In genomic region chr16:50386139-50386538, GRCh38 we compare ENCODE assay signal across 21 cellular contexts. TPM values are rescaled to one million over a fixed set of nuclear protein-coding genes. Genes with fewer than 3 reads are reported as not detected.
DNase-seq lines count a peak whose midpoint lies in the region; ATAC-seq, FAIRE-seq and TF ChIP-seq lines count a peak whose summit lies in the region.
"Had no signal": no experiment of that assay in that cellular context is flagged by ENCODE, and none has a peak within 500 bp of the region (broad histone marks: within the 10 kb centered on the region; RNA-seq: fewer than 3 reads in every experiment).

No MANE protein-coding gene starts in this region.

- POLR2A ChIA-PET in A673 (lab: Charles Lee; ENCODE audit: low non-redundant PET) (interaction anchor here (0.5 kb wide), 1 partner anchor 91 kb away, joined by 7 read pairs; no protein-coding TSS in a partner anchor), K562 (lab: Yijun Ruan, JAX) (interaction anchor here (1.2 kb wide), 1 partner anchor 14 kb away, joined by 7 read pairs; no protein-coding TSS in a partner anchor)

- H3K27me3 ChIP-seq in A673 (replicated peaks; ENCODE audit: insufficient read depth, low read depth, low read length, poor library complexity), result no peaks in the 10 kb centered on the region
- no peaks in the 10 kb centered on the region for H3K27me3 ChIP-seq in MG63
- H3K27me3 ChIP-seq in K562 (ENCODE audit: control insufficient read depth in 2 of 2, insufficient read depth in 2 of 2, low read length in 2 of 2), result peaks cover 0 to 25% of the 10 kb centered on the region in 2 experiments; a peak in 1 of 5 replicates
- H3K27me3 ChIP-seq in gastrocnemius medialis, result peaks cover 0 to 8% (median 3%) of the 10 kb centered on the region in 3 donors
- H3K27me3 ChIP-seq: ascending aorta had no signal

- CTCF ChIA-PET in A673 (lab: Charles Lee), result no interaction called here
- CTCF ChIA-PET in K562 (lab: Yijun Ruan, JAX; ENCODE audit: low intra/inter-chr PET ratio), result no interaction called here

- TF ChIP-seq POLR2A in K562 (conservative IDR thresholded peaks at IDR 0.05) (no peak), gastrocnemius medialis (IDR thresholded peaks at IDR 0.05) (no peak)

- no peak overlapping the region for H3K4me2 ChIP-seq in K562 (ENCODE audit: insufficient read depth, low read length)

- H3K9ac ChIP-seq in K562 (ENCODE audit: insufficient read depth in 1 of 2, low read depth in 2 of 2, low read length in 2 of 2), result no peak overlapping the region
- H3K9ac ChIP-seq: parathyroid adenoma had no signal

- H3K36me3 ChIP-seq in A673 (ENCODE audit: insufficient read depth, low read length, poor library complexity, severe bottlenecking) (no peaks in the 10 kb centered on the region), MG63 (no peaks in the 10 kb centered on the region), K562 (ENCODE audit: control insufficient read depth, insufficient read depth, low read length) (no peaks in the 10 kb centered on the region), gastrocnemius medialis (no peaks in the 10 kb centered on the region)
- H3K36me3 ChIP-seq: ascending aorta had no signal

- 0 out of 2 replicates have a peak overlapping the region, but pooled peaks have one; percentile 26 for H2AFZ ChIP-seq in K562 (ENCODE audit: low read depth, low read length)
- H2AFZ ChIP-seq: parathyroid adenoma had no signal

- no peak for TF ChIP-seq EP300 in K562 (IDR thresholded peaks at IDR 0.05; ENCODE audit: low read length)

- no peak overlapping the region for H3K27ac ChIP-seq in A673 (ENCODE audit: low read depth, low read length, poor library complexity, severe bottlenecking)
- H3K27ac ChIP-seq in K562 (ENCODE audit: extremely low read depth, low read depth, low read length), result no peak overlapping the region
- H3K27ac ChIP-seq in gastrocnemius medialis, result no peak overlapping the region
- H3K27ac ChIP-seq: ascending aorta, parathyroid adenoma, RWPE1 had no signal

- TF ChIP-seq RAD21 in K562 (CRISPR knock-in tag; conservative IDR thresholded peaks at IDR 0.05 in 1 of 2, IDR thresholded peaks at IDR 0.05 in 1 of 2), result no peak

- WGBS in K562 (ENCODE audit: insufficient coverage, low coverage, missing lambda C conversion rate), result 18% methylated on average over 5 of the region's 5 CpGs

- no peak for TF ChIP-seq CTCF in A673 (conservative IDR thresholded peaks at IDR 0.05; ENCODE audit: low read depth, low read length)
- TF ChIP-seq CTCF in K562 (IDR thresholded peaks at IDR 0.05 in 2 of 3, conservative IDR thresholded peaks at IDR 0.05 in 1 of 3; ENCODE audit: insufficient read depth in 2 of 3, low read depth in 1 of 3, low read length in 3 of 3), result no peak
- no peak for TF ChIP-seq CTCF in gastrocnemius medialis (IDR thresholded peaks at IDR 0.05 in 4 of 5, conservative IDR thresholded peaks at IDR 0.05 in 1 of 5)

- in situ Hi-C loops in Caki2 (cut with HindIII; ENCODE audit: low pct_unique_long_range_greater_than_20kb, low sequenced_read_pairs), result no loop called here
- in situ Hi-C loops in K562 (cut with MboI), result no loop called here
- in situ Hi-C loops in gastrocnemius medialis (cut with MboI; ENCODE audit: low sequenced_read_pairs in 4 of 4), result loop anchor here in 1 of 4 donors (25.0 kb wide), 1 partner anchor 426 kb away; no protein-coding TSS in a partner anchor

- no TSS peak for BruUV-seq in A673 (replicated peaks; lab: Mats Ljungman, UMichigan)
- no TSS peak for BruUV-seq in K562 (replicated peaks; lab: Mats Ljungman, UMichigan)

- no peaks in the 10 kb centered on the region for H3K9me3 ChIP-seq in A673 (ENCODE audit: low read depth, low read length, poor library complexity, severe bottlenecking)
- no peaks in the 10 kb centered on the region for H3K9me3 ChIP-seq in MG63
- no peaks in the 10 kb centered on the region for H3K9me3 ChIP-seq in K562 (replicated peaks; ENCODE audit: control insufficient read depth, insufficient read depth, low read depth, low read length)
- no peaks in the 10 kb centered on the region for H3K9me3 ChIP-seq in gastrocnemius medialis
- H3K9me3 ChIP-seq: ascending aorta had no signal

- peak; percentile 82 for ATAC-seq in K562
- ATAC-seq in GM19463 (IDR thresholded peaks at IDR 0.05; ENCODE audit: unreplicated experiment), result no peak
- no peak for ATAC-seq in gastrocnemius medialis
- ATAC-seq: right cardiac atrium; stimulated activated naive B cell treated with anti-CD40 and anti-IgM and Interleukin-4, amounts not matched to agents 10 μg/mL and 1 μg/mL and 100 μg/mL, for 72 hours had no signal

- intact Hi-C loops in A673 (cut with micrococcal nuclease; ENCODE audit: unreplicated experiment), result no loop called here
- intact Hi-C loops in K562 (cut with micrococcal nuclease), result no loop called here
- intact Hi-C loops in gastrocnemius medialis (cut with DNase I; ENCODE audit: low total_unique reads), result no loop called here

- no peaks in the 10 kb centered on the region for H4K20me1 ChIP-seq in K562 (replicated peaks; ENCODE audit: control insufficient read depth, insufficient read depth, low read length)

- peaks cover 9% of the 10 kb centered on the region for H3K4me1 ChIP-seq in A673 (ENCODE audit: insufficient read depth, low read length, poor library complexity, severe bottlenecking)
- peaks cover 6% of the 10 kb centered on the region in 2 experiments; a peak in 2 of 5 replicates for H3K4me1 ChIP-seq in K562 (replicated peaks in 1 of 2; ENCODE audit: control insufficient read depth in 2 of 2, insufficient read depth in 2 of 2, low read length in 2 of 2)
- H3K4me1 ChIP-seq in gastrocnemius medialis, result no peaks in the 10 kb centered on the region
- H3K4me1 ChIP-seq: ascending aorta, parathyroid adenoma had no signal

- H3K9me1 ChIP-seq in K562 (ENCODE audit: control insufficient read depth, insufficient read depth, low read length), result no peaks in the 10 kb centered on the region

- no peaks in the 10 kb centered on the region for H3K79me2 ChIP-seq in K562 (ENCODE audit: control insufficient read depth, insufficient read depth, low read length)
- H3K79me2 ChIP-seq: parathyroid adenoma had no signal

- DNase-seq in A673 (ENCODE audit: low spot score) (peak; percentile 30), Caki2 (ENCODE audit: low read depth) (peak; percentile 35), MG63 (peak; percentile 18), K562 (ENCODE audit: extremely low read depth in 1 of 4, low spot score in 3 of 4) (peak; percentile 40 to 70 (median 66)), gastrocnemius medialis (no peak), DMS79 (lab: John Stamatoyannopoulos, UW) (no peak)
- DNase-seq: activated B cell treated with CpG ODN at 0.5 μM for 24 hours; activated CD4-positive, alpha-beta T cell treated with anti-CD3 and anti-CD28 coated beads, Interleukin-2, amount 50 U/mL, for 4 hours; activated CD8-positive, alpha-beta memory T cell treated with anti-CD3 and anti-CD28 coated beads, Interleukin-2, amount 50 U/mL, for 48 hours; DMS153; NCI-H2107; NCI-H526; right cardiac atrium; stimulated activated CD4-positive, alpha-beta T cell treated with anti-CD3 and anti-CD28 coated beads, Interleukin-4, amount 100 ng/mL, for 1 hour; stimulated activated naive B cell treated with anti-CD40 and anti-IgM and Interleukin-4, amounts not matched to agents 10 μg/mL and 1 μg/mL and 100 μg/mL, for 72 hours had no signal

- H3K4me3 ChIP-seq in A673 (ENCODE audit: low read depth, low read length, poor library complexity, severe bottlenecking) (no peak overlapping the region), MG63 (no peak overlapping the region), K562 (no peak overlapping the region), gastrocnemius medialis (no peak overlapping the region)
- H3K4me3 ChIP-seq: ascending aorta had no signal

- FAIRE-seq in K562 (lab: Jason Lieb, UNC), result peak; percentile 48
- FAIRE-seq: endothelial cell of umbilical vein, H54 had no signal

TF ChIP-seq in K562, 482 proteins besides CTCF, POLR2A, EP300 and RAD21 (continues in another document):
- TF ChIP-seq TEAD2 (tag; IDR thresholded peaks at IDR 0.05) (no peak), SMAD4 (CRISPR knock-in tag; conservative IDR thresholded peaks at IDR 0.05) (no peak), EZH2 (IDR thresholded peaks at IDR 0.05; ENCODE audit: borderline replicate concordance, low read depth, low read length) (no peak)
- TF ChIP-seq, protein P1, sequence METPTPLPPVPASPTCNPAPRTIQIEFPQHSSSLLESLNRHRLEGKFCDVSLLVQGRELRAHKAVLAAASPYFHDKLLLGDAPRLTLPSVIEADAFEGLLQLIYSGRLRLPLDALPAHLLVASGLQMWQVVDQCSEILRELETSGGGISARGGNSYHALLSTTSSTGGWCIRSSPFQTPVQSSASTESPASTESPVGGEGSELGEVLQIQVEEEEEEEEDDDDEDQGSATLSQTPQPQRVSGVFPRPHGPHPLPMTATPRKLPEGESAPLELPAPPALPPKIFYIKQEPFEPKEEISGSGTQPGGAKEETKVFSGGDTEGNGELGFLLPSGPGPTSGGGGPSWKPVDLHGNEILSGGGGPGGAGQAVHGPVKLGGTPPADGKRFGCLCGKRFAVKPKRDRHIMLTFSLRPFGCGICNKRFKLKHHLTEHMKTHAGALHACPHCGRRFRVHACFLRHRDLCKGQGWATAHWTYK (CRISPR knock-in tag; IDR thresholded peaks at IDR 0.05), result no peak

RNA-seq across cellular contexts. Expression of gene BRD7, which starts 17.4 kb away (rescaled TPM):
- 93.0 and 95.3 TPM in 2 replicates for total RNA-seq in A673 (2021)
- 37.9 and 40.3 TPM in 2 replicates for total RNA-seq in Caki2 (2014; rRNA removed; shearing (Covaris generic); ENCODE audit: low replicate concordance)
- 23.6 and 39.1 TPM in 2 replicates for total RNA-seq in MG63 (2014; rRNA removed; shearing (Covaris generic); ENCODE audit: low replicate concordance)
- 29.1 and 47.8 TPM in 2 replicates for total RNA-seq in K562 (2011; cell fraction: chromatin; rRNA removed; ENCODE audit: low replicate concordance)
- 16.5 and 17.9 TPM in 2 replicates for total RNA-seq in K562 (2011; cell fraction: nucleolus; rRNA removed)
- total RNA-seq in K562 (2011; cell fraction: nucleoplasm; rRNA removed), result 26.1 and 42.0 TPM in 2 replicates
- total RNA-seq in K562 (2014; rRNA removed), result 68.7 and 80.5 TPM in 2 replicates
- total RNA-seq in K562 (2014; rRNA removed; fragmentation: Illumina TruSeq; extraction: Trizol), result 101 TPM in 2 replicates
- 82.3 and 90.0 TPM in 2 replicates for total RNA-seq in K562 (2015; rRNA removed; fragmentation: Illumina TruSeq; extraction: Trizol)
- 67.3 and 68.5 TPM in 2 replicates for total RNA-seq in K562 (2021)
- polyA plus RNA-seq in K562 (2011; rRNA removed), result 77.9 and 95.9 TPM in 2 replicates
- polyA plus RNA-seq in K562 (2011; cell fraction: cytosol; rRNA removed), result 13.9 and 27.6 TPM in 2 replicates
- polyA plus RNA-seq in K562 (2011; cell fraction: nucleus; rRNA removed), result 53.1 and 64.2 TPM in 2 replicates
- 53.8 and 86.1 TPM in 2 replicates for polyA plus RNA-seq in K562 (2012)
- polyA plus RNA-seq in K562 (2014; fragmentation: Illumina TruSeq; extraction: Trizol), result 92.4 and 94.7 TPM in 2 replicates
- 10 to 100 TPM; 20.6 to 26.3 TPM for polyA plus RNA-seq in K562 (2014; fragmentation: Nextera tagmentation; extraction: Ambion mirVana)
- 54.7 and 59.7 TPM in 2 replicates for polyA plus RNA-seq in K562 (2014; rRNA removed)
- polyA minus RNA-seq in K562 (2011; rRNA and poly(A)+ RNA removed), result 83.8 and 86.3 TPM in 2 replicates
- polyA minus RNA-seq in K562 (2011; cell fraction: cytosol; rRNA and poly(A)+ RNA removed), result 21.9 and 36.5 TPM in 2 replicates
- polyA minus RNA-seq in K562 (2011; cell fraction: nucleus; rRNA and poly(A)+ RNA removed), result 23.4 and 33.0 TPM in 2 replicates
- 10 to 100 TPM; 38.3 to 55.9 (median 48.8) TPM for total RNA-seq in gastrocnemius medialis

Comparison
In these comparisons a context has a peak if more than half of its experiments do, and no peak if none do; other contexts are left out.
1. DNase-seq: peak in A673 (single experiment), Caki2 (single experiment), MG63 (single experiment) and K562 (4 of 4); none in gastrocnemius medialis (0 of 2) and DMS79 (single experiment).